In genomic region chr19:45601115-45601514, GRCh38 we compare ENCODE assay signal across 13 cellular contexts. TPM values are rescaled to one million over a fixed set of nuclear protein-coding genes. Genes with fewer than 3 reads are reported as not detected.
A peak's percentile ranks its signal among the peaks of the same experiment; 100 is the strongest.
DNase-seq lines count a peak whose midpoint lies in the region; ATAC-seq and TF ChIP-seq lines count a peak whose summit lies in the region.
"Had no signal": no experiment of that assay in that cellular context is flagged by ENCODE, and none has a peak within 500 bp of the region (broad histone marks: within the 10 kb centered on the region; RNA-seq: fewer than 3 reads in every experiment).

No MANE protein-coding gene starts in this region.

- peaks cover 41% of the 10 kb centered on the region for H3K27me3 Mint-ChIP-seq in glutamatergic neuron (ENCODE audit: unreplicated experiment)
- peaks cover 72% of the 10 kb centered on the region for H3K27me3 Mint-ChIP-seq in activated CD8-positive, alpha-beta memory T cell treated with anti-CD3 and anti-CD28 coated beads, Interleukin-2, amount 10 ng/mL, durations not matched to agents 7 days and 5 days

- WGBS in psoas muscle, 3 donors: 8 to 13% (median 11%) methylated on average over 10 of the region's 10 CpGs

- H3K4me3 Mint-ChIP-seq in glutamatergic neuron (ENCODE audit: unreplicated experiment): peak overlapping the region; percentile 31
- no peak overlapping the region for H3K4me3 Mint-ChIP-seq in activated CD8-positive, alpha-beta memory T cell treated with anti-CD3 and anti-CD28 coated beads, Interleukin-2, amount 10 ng/mL, durations not matched to agents 7 days and 5 days

- DNase-seq in SJCRH30 (no peak), glutamatergic neuron (no peak), psoas muscle (no peak), cerebellum (ENCODE audit: low spot score) (no peak)
- no peak for DNase-seq in central memory CD4-positive, alpha-beta T cell
- no peak for DNase-seq in activated CD8-positive, alpha-beta memory T cell treated with anti-CD3 and anti-CD28 coated beads, Interleukin-2, amount 10 ng/mL, durations not matched to agents 7 days and 5 days
- DNase-seq: activated CD4-positive, alpha-beta T cell treated with anti-CD3 and anti-CD28 coated beads, Interleukin-2, amount 50 U/mL, for 1 hour; activated effector memory CD4-positive, alpha-beta T cell treated with Interleukin-2 at 50 U/mL for 16 hours; DMS79 treated with DMSO at 0.1 percent for 48 hours; OCI-M1; T-helper 1 cell had no signal

- no peak overlapping the region for H2AFZ ChIP-seq in ACC112 (ENCODE audit: low read length, unreplicated experiment)

- H3K9me3 Mint-ChIP-seq in glutamatergic neuron (ENCODE audit: unreplicated experiment): peaks cover 4% of the 10 kb centered on the region
- no peaks in the 10 kb centered on the region for H3K9me3 Mint-ChIP-seq in activated CD8-positive, alpha-beta memory T cell treated with anti-CD3 and anti-CD28 coated beads, Interleukin-2, amount 10 ng/mL, durations not matched to agents 7 days and 5 days (ENCODE audit: low read depth)

- no peak for TF ChIP-seq CTCF in glutamatergic neuron (IDR thresholded peaks at IDR 0.05; ENCODE audit: partially characterized antibody, unreplicated experiment)
- TF ChIP-seq CTCF in psoas muscle (IDR thresholded peaks at IDR 0.05): no peak

- no peak overlapping the region for H3K27ac Mint-ChIP-seq in glutamatergic neuron (ENCODE audit: unreplicated experiment)
- H3K27ac Mint-ChIP-seq in activated CD8-positive, alpha-beta memory T cell treated with anti-CD3 and anti-CD28 coated beads, Interleukin-2, amount 10 ng/mL, durations not matched to agents 7 days and 5 days: no peak overlapping the region

- no peaks in the 10 kb centered on the region for H3K36me3 Mint-ChIP-seq in glutamatergic neuron (ENCODE audit: unreplicated experiment)
- peaks cover 5% of the 10 kb centered on the region for H3K36me3 Mint-ChIP-seq in activated CD8-positive, alpha-beta memory T cell treated with anti-CD3 and anti-CD28 coated beads, Interleukin-2, amount 10 ng/mL, durations not matched to agents 7 days and 5 days

- peaks cover 19% of the 10 kb centered on the region for H3K4me1 Mint-ChIP-seq in glutamatergic neuron (ENCODE audit: low read depth, unreplicated experiment)
- H3K4me1 Mint-ChIP-seq in activated CD8-positive, alpha-beta memory T cell treated with anti-CD3 and anti-CD28 coated beads, Interleukin-2, amount 10 ng/mL, durations not matched to agents 7 days and 5 days: peaks cover 29% of the 10 kb centered on the region

- no peaks in the 10 kb centered on the region for H3K9me3 ChIP-seq in SJCRH30 (replicated peaks)
- H3K9me3 ChIP-seq in psoas muscle: no peaks in the 10 kb centered on the region

- H3K4me1 ChIP-seq in ACC112 (ENCODE audit: control insufficient read depth, insufficient read depth, low read length, unreplicated experiment) (peaks cover 20% of the 10 kb centered on the region), SJCRH30 (peaks cover 13% of the 10 kb centered on the region; the same call in 1 of the 2 replicates), psoas muscle (peaks cover 7% of the 10 kb centered on the region)

- H3K36me3 ChIP-seq in ACC112 (ENCODE audit: insufficient read depth, low read length): no peaks in the 10 kb centered on the region
- no peaks in the 10 kb centered on the region for H3K36me3 ChIP-seq in SJCRH30
- H3K36me3 ChIP-seq in psoas muscle (ENCODE audit: insufficient read depth in 1 of 2, low read depth in 1 of 2): no peaks in the 10 kb centered on the region

- no peaks in the 10 kb centered on the region for H3K79me2 ChIP-seq in ACC112 (ENCODE audit: control insufficient read depth, insufficient read depth, low read length, unreplicated experiment)

- H3K27me3 ChIP-seq in ACC112 (ENCODE audit: insufficient read depth, low read length) (peaks cover 21% of the 10 kb centered on the region), SJCRH30 (peaks cover 38% of the 10 kb centered on the region), psoas muscle (ENCODE audit: insufficient read depth in 3 of 3, low read length in 2 of 3) (peaks cover 0 to 74% (median 26%) of the 10 kb centered on the region in 3 donors)

- H3K27ac ChIP-seq in ACC112 (ENCODE audit: low read depth, low read length) (no peak overlapping the region), SJCRH30 (no peak overlapping the region), psoas muscle (peak overlapping the region; percentile 36)

- H3K4me3 ChIP-seq in ACC112 (ENCODE audit: low read depth, low read length): peak overlapping the region; percentile 63
- H3K4me3 ChIP-seq in SJCRH30: peak overlapping the region; percentile 39
- H3K4me3 ChIP-seq in psoas muscle: peak overlapping the region; percentile 65

- CTCF ChIA-PET in activated CD8-positive, alpha-beta memory T cell treated with anti-CD3 and anti-CD28 coated beads, Interleukin-2, amount 10 ng/mL, durations not matched to agents 7 days and 5 days (lab: Charles Lee): interaction anchor here (0.7 to 2.2 kb wide), 2 partner anchors 10 to 41 kb away, joined by 3 to 8 read pairs; no protein-coding TSS in a partner anchor

- intact Hi-C loops in psoas muscle (cut with DNase I): no loop called here

- peak in 2 of 4 donors; percentile 21 to 26 for ATAC-seq in psoas muscle
- ATAC-seq in HG03097 (IDR thresholded peaks at IDR 0.05; ENCODE audit: low FRiP score, unreplicated experiment): no peak
- no peak for ATAC-seq in activated CD8-positive, alpha-beta memory T cell treated with anti-CD3 and anti-CD28 coated beads, Interleukin-2, amount 10 ng/mL, durations not matched to agents 7 days and 5 days

RNA-seq across cellular contexts. Expression of gene GPR4, which starts 0.9 kb away (rescaled TPM):
- 0.14 and 0.18 TPM in 2 replicates for total RNA-seq in SJCRH30 (2014; rRNA removed; shearing (Covaris generic))
- total RNA-seq in glutamatergic neuron (ENCODE audit: unreplicated experiment): not detected
- total RNA-seq in psoas muscle: 1 to 10 TPM; 3.0 to 7.5 (median 3.9) TPM
- polyA plus RNA-seq in psoas muscle: 1 to 10 TPM; 1.6 to 2.6 (median 2.4) TPM
- 0.36 TPM for total RNA-seq in cerebellum
- total RNA-seq in activated CD8-positive, alpha-beta memory T cell treated with anti-CD3 and anti-CD28 coated beads, Interleukin-2, amount 10 ng/mL, durations not matched to agents 7 days and 5 days: not detected

RNA-seq across cellular contexts. Expression of gene OPA3, which starts 16.5 kb away (rescaled TPM):
- total RNA-seq in SJCRH30 (2014; rRNA removed; shearing (Covaris generic)): 8.6 and 9.9 TPM in 2 replicates
- 10.5 TPM for total RNA-seq in glutamatergic neuron (ENCODE audit: unreplicated experiment)
- total RNA-seq in psoas muscle: 10 to 100 TPM; 14.0 to 27.6 (median 17.6) TPM
- 10 to 100 TPM in 2 of 3 donors, 1 to 10 TPM in 1; 9.1 to 15.8 (median 12.4) TPM for polyA plus RNA-seq in psoas muscle
- 2.4 TPM for total RNA-seq in cerebellum
- total RNA-seq in activated CD8-positive, alpha-beta memory T cell treated with anti-CD3 and anti-CD28 coated beads, Interleukin-2, amount 10 ng/mL, durations not matched to agents 7 days and 5 days: 10 to 100 TPM; 13.4 to 16.7 TPM

RNA-seq across cellular contexts. Expression of gene EML2, which starts 38.1 kb away (rescaled TPM):
- 3.0 and 5.8 TPM in 2 replicates for total RNA-seq in SJCRH30 (2014; rRNA removed; shearing (Covaris generic))
- total RNA-seq in glutamatergic neuron (ENCODE audit: unreplicated experiment) (53.2 TPM), psoas muscle (10 to 100 TPM; 10.4 to 31.1 (median 18.3) TPM), cerebellum (21.2 TPM)
- 1 to 10 TPM; 6.2 to 8.3 (median 6.7) TPM for polyA plus RNA-seq in psoas muscle
- 100 to 1,000 TPM; 122 to 128 TPM for total RNA-seq in activated CD8-positive, alpha-beta memory T cell treated with anti-CD3 and anti-CD28 coated beads, Interleukin-2, amount 10 ng/mL, durations not matched to agents 7 days and 5 days
